ENCODE assay signal across 14 cellular contexts in the genomic region with DNA sequence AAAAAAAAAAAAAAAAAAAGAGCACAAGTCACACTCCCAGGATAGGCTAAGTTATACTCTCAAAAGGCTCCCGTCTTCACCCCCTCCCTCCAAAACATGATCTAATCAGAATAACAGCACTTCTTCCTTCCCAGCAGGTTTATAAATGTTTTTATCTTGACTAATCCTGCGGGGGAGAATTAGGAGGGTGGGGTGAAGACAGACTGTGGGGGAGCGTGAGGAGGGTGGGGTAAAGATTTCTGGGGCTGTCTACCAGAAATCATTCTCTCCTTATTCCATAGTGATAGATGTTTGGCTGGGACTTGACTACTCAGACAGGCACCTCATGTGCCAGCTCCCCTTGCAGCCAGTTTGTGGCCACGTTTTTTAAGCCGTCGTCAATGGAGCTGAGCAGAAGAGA.
"Had no signal": no experiment of that assay in that cellular context is flagged by ENCODE, and none has a peak within 500 bp of the region (broad histone marks: within the 10 kb centered on the region; RNA-seq: fewer than 3 reads in every experiment).

No MANE protein-coding gene starts in this region.

- H3K36me3 Mint-ChIP-seq: activated naive CD8-positive, alpha-beta T cell treated with anti-CD3 and anti-CD28 coated beads, Interleukin-2, amount 10 ng/mL, durations not matched to agents 7 days and 5 days had no signal

- DNase-seq: activated CD8-positive, alpha-beta memory T cell treated with anti-CD3 and anti-CD28 coated beads, Interleukin-2, amount 50 U/mL, for 4 hours; activated CD8-positive, alpha-beta T cell treated with anti-CD3 and anti-CD28 coated beads for 36 hours; activated naive CD4-positive, alpha-beta T cell treated with anti-CD3 and anti-CD28 coated beads, Interleukin-2, amount 50 U/mL, for 16 hours; activated naive CD8-positive, alpha-beta T cell treated with anti-CD3 and anti-CD28 coated beads, Interleukin-2, amount 10 ng/mL, durations not matched to agents 7 days and 5 days; aorta; NCI-H1092; NCI-H1417; NCI-H1930; NCI-H2171; NCI-H526; NCI-H774; SHP77 had no signal

- H3K27ac Mint-ChIP-seq: activated CD8-positive, alpha-beta T cell treated with anti-CD3 and anti-CD28 coated beads for 36 hours; activated naive CD8-positive, alpha-beta T cell treated with anti-CD3 and anti-CD28 coated beads, Interleukin-2, amount 10 ng/mL, durations not matched to agents 7 days and 5 days; T-helper 1 cell treated with Interleukin-12 subunit alpha and Interleukin-12 subunit beta and Interleukin-4 antibody, amounts not matched to agents 30 μg/mL and 1 μg/mL, for 36 hours had no signal

- H3K4me3 Mint-ChIP-seq: activated CD8-positive, alpha-beta T cell treated with anti-CD3 and anti-CD28 coated beads for 36 hours; activated naive CD8-positive, alpha-beta T cell treated with anti-CD3 and anti-CD28 coated beads, Interleukin-2, amount 10 ng/mL, durations not matched to agents 7 days and 5 days; central memory CD8-positive, alpha-beta T cell; T-helper 1 cell treated with Interleukin-12 subunit alpha and Interleukin-12 subunit beta and Interleukin-4 antibody, amounts not matched to agents 30 μg/mL and 1 μg/mL, for 36 hours had no signal

- H3K9me3 Mint-ChIP-seq: activated CD8-positive, alpha-beta T cell treated with anti-CD3 and anti-CD28 coated beads for 36 hours; activated naive CD8-positive, alpha-beta T cell treated with anti-CD3 and anti-CD28 coated beads, Interleukin-2, amount 10 ng/mL, durations not matched to agents 7 days and 5 days; central memory CD8-positive, alpha-beta T cell; T-helper 1 cell treated with Interleukin-12 subunit alpha and Interleukin-12 subunit beta and Interleukin-4 antibody, amounts not matched to agents 30 μg/mL and 1 μg/mL, for 36 hours had no signal

- H3K27me3 Mint-ChIP-seq: activated CD8-positive, alpha-beta T cell treated with anti-CD3 and anti-CD28 coated beads for 36 hours had no signal
